In the genomic region with DNA sequence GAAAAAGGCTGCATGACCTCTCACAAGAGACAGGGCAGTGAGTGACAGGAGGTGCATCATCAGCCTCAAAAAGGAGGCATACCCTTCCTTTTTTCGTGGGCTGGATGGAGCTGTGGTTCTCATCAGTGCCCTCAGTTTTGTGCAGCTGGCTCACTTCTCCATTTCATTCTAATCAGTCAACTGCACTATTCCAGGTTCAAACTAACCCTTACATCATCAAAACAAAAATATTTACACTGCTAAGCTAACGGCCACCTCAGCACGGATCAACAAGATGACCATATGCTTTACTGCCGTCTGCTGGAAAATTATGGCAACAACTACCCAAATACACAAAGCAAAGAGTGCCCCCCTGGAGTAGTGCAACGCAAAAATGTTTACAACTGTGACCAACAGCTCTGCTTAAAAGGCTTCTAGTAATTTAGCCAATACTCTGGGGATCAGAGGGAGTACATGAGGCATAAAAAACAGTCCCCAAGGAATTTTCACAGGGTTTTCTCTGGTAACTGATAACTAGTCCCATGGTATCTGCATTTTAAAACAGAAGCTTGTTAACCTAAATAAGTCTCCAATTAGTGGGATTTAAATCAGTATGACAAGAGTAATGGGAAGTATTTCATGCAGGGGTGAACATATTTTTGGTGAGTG, we compare ENCODE assay signal across 8 cellular contexts. TPM values are rescaled to one million over a fixed set of nuclear protein-coding genes. Genes with fewer than 3 reads are reported as not detected.
DNase-seq lines count a peak whose midpoint lies in the region; ATAC-seq and TF ChIP-seq lines count a peak whose summit lies in the region.

No MANE protein-coding gene starts in this region.

- peak; percentile 86 for ATAC-seq in GM18505 (IDR thresholded peaks at IDR 0.05; ENCODE audit: unreplicated experiment)
- ATAC-seq in HG02870 (IDR thresholded peaks at IDR 0.05; ENCODE audit: unreplicated experiment), result peak; percentile 65
- ATAC-seq in psoas muscle, result peak; percentile 80 to 95 (median 90)

- H3K4me1 ChIP-seq in psoas muscle, result peaks cover 18% of the 10 kb centered on the region

- no peaks in the 10 kb centered on the region for H3K9me3 ChIP-seq in psoas muscle

- H3K27ac ChIP-seq in psoas muscle, result peak overlapping the region; percentile 58

- intact Hi-C loops in psoas muscle (cut with DNase I), result loop anchor here in 1 of 2 donors (2.0 to 10.0 kb wide), 6 partner anchors 66 to 596 kb away; no protein-coding TSS in a partner anchor

- TF ChIP-seq POLR2A in GM18505 (IDR thresholded peaks at IDR 0.05; ENCODE audit: borderline replicate concordance, extremely low read depth, insufficient read depth, insufficient read length), result no peak

- no peaks in the 10 kb centered on the region for H3K27me3 ChIP-seq in psoas muscle (ENCODE audit: insufficient read depth in 3 of 3, low read length in 2 of 3)

- no peaks in the 10 kb centered on the region for H3K36me3 ChIP-seq in psoas muscle (ENCODE audit: insufficient read depth in 1 of 2, low read depth in 1 of 2)

- peak; percentile 48 for DNase-seq in AG08395 (ENCODE audit: low spot score)
- DNase-seq in NCI-H1436 (lab: John Stamatoyannopoulos, UW), result peak; percentile 82
- peak; percentile 4 for DNase-seq in T1000 (lab: John Stamatoyannopoulos, UW)
- peak; percentile 7 for DNase-seq in germinal center (ENCODE audit: low spot score)
- no peak for DNase-seq in psoas muscle
- no peak for DNase-seq in activated naive CD4-positive, alpha-beta T cell treated with anti-CD3 and anti-CD28 coated beads, Interleukin-2, amount 50 U/mL, for 16 hours

- TF ChIP-seq CTCF in psoas muscle (IDR thresholded peaks at IDR 0.05), result peak; percentile 77

- H3K4me3 ChIP-seq in psoas muscle, result no peak overlapping the region

- WGBS in psoas muscle, 3 donors, result 6 to 12% (median 8%) methylated on average over 5 of the region's 5 CpGs

RNA-seq across cellular contexts. Expression of a gene that starts 10.8 kb away (rescaled TPM):
- not detected for total RNA-seq in psoas muscle
- not detected for polyA plus RNA-seq in psoas muscle

Comparison
In these comparisons a context has a peak if more than half of its experiments do, and no peak if none do; other contexts are left out.
1. DNase-seq: peak in AG08395 (single experiment), NCI-H1436 (single experiment), T1000 (single experiment) and germinal center (single experiment); none in psoas muscle (0 of 2) and activated naive CD4-positive, alpha-beta T cell treated with anti-CD3 and anti-CD28 coated beads, Interleukin-2, amount 50 U/mL, for 16 hours (single experiment).
2. Peak in every context shown above with its lines, with median percentiles within 50 percentile points of each other: ATAC-seq.